8 cellular contexts compared by ENCODE assay signal in the genomic region with DNA sequence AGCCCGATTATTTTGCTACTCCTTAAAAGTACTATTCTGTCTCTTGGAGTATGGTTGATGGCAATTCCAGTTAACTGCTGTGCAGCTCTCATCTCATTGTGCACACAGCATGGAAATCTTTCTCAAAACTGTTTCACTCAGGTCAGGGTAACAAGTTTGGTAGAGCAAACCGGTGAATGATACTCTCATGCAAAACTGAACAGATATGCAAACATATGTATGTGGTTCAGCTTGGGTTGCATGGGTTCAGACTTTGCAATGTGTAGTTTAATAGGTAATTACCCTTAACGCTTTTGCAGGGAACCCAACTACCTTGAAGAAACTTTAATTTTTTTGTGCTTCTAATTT. TPM values are rescaled to one million over a fixed set of nuclear protein-coding genes. Genes with fewer than 3 reads are reported as not detected.
DNase-seq lines count a peak whose midpoint lies in the region; ATAC-seq, FAIRE-seq and TF ChIP-seq lines count a peak whose summit lies in the region.

No MANE protein-coding gene starts in this region.

- no peak for ATAC-seq in heart left ventricle
- ATAC-seq in Right ventricle myocardium inferior, result no peak
- ATAC-seq in activated naive CD8-positive, alpha-beta T cell treated with anti-CD3 and anti-CD28 coated beads, Interleukin-2, amount 50 U/mL, for 24 hours, result no peak
- no peak for ATAC-seq in HepG2

- DNase-seq in heart left ventricle, result no peak
- no peak for DNase-seq in Right ventricle myocardium inferior (ENCODE audit: missing footprints)
- no peak for DNase-seq in activated naive CD8-positive, alpha-beta T cell treated with anti-CD3 and anti-CD28 coated beads, Interleukin-2, amount 50 U/mL, for 24 hours
- no peak for DNase-seq in HepG2 (ENCODE audit: low spot score)
- DNase-seq in uterus, result no peak
- no peak for DNase-seq in effector CD8-positive, alpha-beta T cell (lab: John Stamatoyannopoulos, UW)
- no peak for DNase-seq in NCI-H345 (lab: John Stamatoyannopoulos, UW)
- no peak for DNase-seq in MV-4-11 (lab: John Stamatoyannopoulos, UW)

- peak overlapping the region; percentile 94 to 99 (median 98) for H3K27ac ChIP-seq in heart left ventricle
- H3K27ac ChIP-seq in HepG2 (ENCODE audit: extremely low read length, insufficient read depth, low read length), result peak overlapping the region; percentile 96
- H3K27ac ChIP-seq in uterus, result peak overlapping the region; percentile 83 to 92

- no TSS peak for BruUV-seq in HepG2 (replicated peaks; lab: Mats Ljungman, UMichigan)

- H3K4me1 Mint-ChIP-seq in activated naive CD8-positive, alpha-beta T cell treated with anti-CD3 and anti-CD28 coated beads, Interleukin-2, amount 50 U/mL, for 24 hours, result peaks cover 45% of the 10 kb centered on the region

- peak overlapping the region; percentile 96 for H3K4me2 ChIP-seq in HepG2 (ENCODE audit: low read depth, low read length)

- TF ChIP-seq EP300 in HepG2 (IDR thresholded peaks at IDR 0.05; ENCODE audit: low read depth in 2 of 2, low read length in 2 of 2), result no peak
- TF ChIP-seq EP300 in HepG2 (CRISPR knock-in tag; IDR thresholded peaks at IDR 0.05; ENCODE audit: borderline replicate concordance), result no peak

- no peaks in the 10 kb centered on the region for H3K27me3 Mint-ChIP-seq in activated naive CD8-positive, alpha-beta T cell treated with anti-CD3 and anti-CD28 coated beads, Interleukin-2, amount 50 U/mL, for 24 hours

- H2AFZ ChIP-seq in HepG2 (ENCODE audit: low read length), result no peak overlapping the region

- peak overlapping the region; percentile 95 for H3K27ac Mint-ChIP-seq in activated naive CD8-positive, alpha-beta T cell treated with anti-CD3 and anti-CD28 coated beads, Interleukin-2, amount 50 U/mL, for 24 hours

- peaks cover 6 to 54% (median 30%) of the 10 kb centered on the region in 12 donors for H3K4me1 ChIP-seq in heart left ventricle
- peaks cover 50% of the 10 kb centered on the region for H3K4me1 ChIP-seq in HepG2 (ENCODE audit: insufficient read depth, low read length)
- peaks cover 0 to 6% of the 10 kb centered on the region in 2 donors for H3K4me1 ChIP-seq in uterus

- in situ Hi-C loops in HepG2 (cut with HindIII; ENCODE audit: extremely low pct_ligation_motif_present, low pct_unique_long_range_greater_than_20kb), result loop anchor here (5.0 to 10.0 kb wide), 2 partner anchors 75 to 122 kb away; no protein-coding TSS in a partner anchor

- no peaks in the 10 kb centered on the region for H3K27me3 ChIP-seq in heart left ventricle
- no peaks in the 10 kb centered on the region; a peak in 1 of 5 replicates for H3K27me3 ChIP-seq in HepG2 (ENCODE audit: control insufficient read depth in 1 of 2, insufficient read depth in 2 of 2, low read length in 2 of 2)
- no peaks in the 10 kb centered on the region for H3K27me3 ChIP-seq in uterus

- H3K9me3 Mint-ChIP-seq in activated naive CD8-positive, alpha-beta T cell treated with anti-CD3 and anti-CD28 coated beads, Interleukin-2, amount 50 U/mL, for 24 hours, result no peaks in the 10 kb centered on the region

- H3K4me3 Mint-ChIP-seq in activated naive CD8-positive, alpha-beta T cell treated with anti-CD3 and anti-CD28 coated beads, Interleukin-2, amount 50 U/mL, for 24 hours, result peak overlapping the region; percentile 92

- H3K4me3 ChIP-seq in heart left ventricle (peak overlapping the region in 11 of 12 donors; percentile 64 to 97 (median 85)), HepG2 (replicated peaks in 1 of 3; ENCODE audit: insufficient read depth in 1 of 3, low read depth in 2 of 3, low read length in 3 of 3) (peak overlapping the region; percentile 97 to 99 (median 98)), uterus (peak overlapping the region; percentile 60 to 70)

- WGBS in heart left ventricle, 4 donors, result 27 to 34% (median 32%) methylated on average over 3 of the region's 3 CpGs
- 17% methylated on average over 3 of the region's 3 CpGs for WGBS in HepG2 (ENCODE audit: low lambda C conversion rate)

- H3K79me2 ChIP-seq in HepG2 (ENCODE audit: insufficient read depth, low read length), result peaks cover 28% of the 10 kb centered on the region

- TF ChIP-seq POLR2A in heart left ventricle (IDR thresholded peaks at IDR 0.05), result no peak
- TF ChIP-seq POLR2A in HepG2 (IDR thresholded peaks at IDR 0.05; ENCODE audit: insufficient read depth in 1 of 2, low read depth in 2 of 2, low read length in 2 of 2), result 0 out of 4 replicates have a peak, but pooled peaks of 1 of the 2 experiments have one; percentile 10
- TF ChIP-seq POLR2A in uterus (IDR thresholded peaks at IDR 0.05), result no peak

- intact Hi-C loops in heart left ventricle (cut with DNase I) (loop anchor here (2.0 to 10.0 kb wide), 18 partner anchors 35 to 255 kb away; partner anchors contain the start of genes GNG12 (in 4 of the 10) and SERBP1 (in 1 of the 10)), Right ventricle myocardium inferior (cut with DNase I) (loop anchor here (2.0 to 10.0 kb wide), 5 partner anchors 35 to 150 kb away; partner anchors contain the start of gene GNG12), HepG2 (cut with micrococcal nuclease; ENCODE audit: unreplicated experiment) (loop anchor here (5.0 kb wide), 1 partner anchor 260 kb away; no protein-coding TSS in a partner anchor), uterus (cut with DNase I; ENCODE audit: low total_unique reads) (loop anchor here (10.0 kb wide), 1 partner anchor 122 kb away; no protein-coding TSS in a partner anchor)

- CTCF ChIA-PET in HepG2 (lab: Yijun Ruan, JAX; ENCODE audit: low intra/inter-chr PET ratio, low total read pairs), result no interaction called here

- no peak for TF ChIP-seq CTCF in heart left ventricle (IDR thresholded peaks at IDR 0.05)
- no peak for TF ChIP-seq CTCF in HepG2 (CRISPR knock-in tag; IDR thresholded peaks at IDR 0.05)
- TF ChIP-seq CTCF in uterus (IDR thresholded peaks at IDR 0.05), result no peak

- POLR2A ChIA-PET in HepG2 (lab: Yijun Ruan, JAX), result interaction anchor here (1.1 to 4.3 kb wide), 10 partner anchors 9 to 153 kb away, joined by 3 to 114 read pairs (median 26); no protein-coding TSS in a partner anchor

- TF ChIP-seq RAD21 in HepG2 (CRISPR knock-in tag; IDR thresholded peaks at IDR 0.05), result no peak

- H3K9me3 ChIP-seq in heart left ventricle (no peaks in the 10 kb centered on the region), HepG2 (ENCODE audit: low read length) (no peaks in the 10 kb centered on the region), uterus (no peaks in the 10 kb centered on the region)

- peaks cover 23% of the 10 kb centered on the region for H3K36me3 Mint-ChIP-seq in activated naive CD8-positive, alpha-beta T cell treated with anti-CD3 and anti-CD28 coated beads, Interleukin-2, amount 50 U/mL, for 24 hours (ENCODE audit: low read depth)

- peaks cover 15% of the 10 kb centered on the region for H4K20me1 ChIP-seq in HepG2 (ENCODE audit: insufficient read depth, low read length)

- FAIRE-seq in HepG2 (lab: Jason Lieb, UNC), result peak; percentile 56

- H3K36me3 ChIP-seq in heart left ventricle (peaks cover 0 to 43% (median 28%) of the 10 kb centered on the region in 9 donors), HepG2 (replicated peaks in 1 of 2; ENCODE audit: control insufficient read depth in 1 of 2, insufficient read depth in 2 of 2, low read length in 2 of 2) (peaks cover 1 to 14% of the 10 kb centered on the region in 2 experiments; a peak in 2 of 5 replicates), uterus (no peaks in the 10 kb centered on the region)

- H3K9ac ChIP-seq in HepG2 (ENCODE audit: insufficient read depth, low read depth, low read length), result peak overlapping the region; percentile 98

TF ChIP-seq in HepG2, 621 proteins besides CTCF, POLR2A, EP300 and RAD21 (continues in another document):
- no peak for TF ChIP-seq ZNF260 (CRISPR knock-in tag; IDR thresholded peaks at IDR 0.05; ENCODE audit: borderline replicate concordance, low read depth)

RNA-seq across cellular contexts. Expression of gene GADD45A, which starts 2.2 kb away (rescaled TPM):
- total RNA-seq in heart left ventricle (100 to 1,000 TPM in 1 of 9 donors, 10 to 100 TPM in 8; 26.5 to 119 (median 45.8) TPM), Right ventricle myocardium inferior (53.8 TPM), HepG2 (2016; rRNA removed; fragmentation: Illumina TruSeq; extraction: Trizol) (25.0 and 46.2 TPM in 2 replicates), uterus (10 to 100 TPM; 11.1 to 35.6 (median 20.3) TPM)
- polyA plus RNA-seq in heart left ventricle (10 to 100 TPM; 35.7 to 57.3 TPM), HepG2 (2011; rRNA removed) (33.2 and 36.2 TPM in 2 replicates)
- total RNA-seq in HepG2 (2016; cell fraction: cytosol; rRNA removed; fragmentation: Illumina TruSeq; extraction: Trizol; ENCODE audit: low read depth), result 21.8 and 26.9 TPM in 2 replicates
- total RNA-seq in HepG2 (2016; cell fraction: insoluble cytoplasmic fraction; rRNA removed; fragmentation: Illumina TruSeq; extraction: Trizol), result 23.2 and 49.2 TPM in 2 replicates
- total RNA-seq in HepG2 (2016; cell fraction: membrane; rRNA removed; fragmentation: Illumina TruSeq; extraction: Trizol), result 27.1 and 30.4 TPM in 2 replicates
- 59.8 and 64.1 TPM in 2 replicates for total RNA-seq in HepG2 (2016; cell fraction: nucleus; rRNA removed; fragmentation: Illumina TruSeq; extraction: Trizol)
- polyA plus RNA-seq in HepG2 (2011; cell fraction: cytosol; rRNA removed), result 30.4 and 31.8 TPM in 2 replicates
- 131 and 138 TPM in 2 replicates for polyA plus RNA-seq in HepG2 (2011; cell fraction: nucleus; rRNA removed)
- 49.0 and 63.8 TPM in 2 replicates for polyA plus RNA-seq in HepG2 (2012)
- polyA plus RNA-seq in HepG2 (2016; cell fraction: cytosol; fragmentation: Illumina TruSeq; extraction: Trizol; ENCODE audit: low read depth), result 24.1 and 25.0 TPM in 2 replicates
- polyA plus RNA-seq in HepG2 (2016; cell fraction: insoluble cytoplasmic fraction; fragmentation: Illumina TruSeq; extraction: Trizol; ENCODE audit: low read depth), result 48.7 and 51.1 TPM in 2 replicates
- polyA plus RNA-seq in HepG2 (2016; cell fraction: membrane; fragmentation: Illumina TruSeq; extraction: Trizol; ENCODE audit: low read depth), result 26.6 and 28.9 TPM in 2 replicates
- 151 and 156 TPM in 2 replicates for polyA plus RNA-seq in HepG2 (2016; cell fraction: nucleus; fragmentation: Illumina TruSeq; extraction: Trizol; ENCODE audit: insufficient read depth, low read depth)
- 1.4 and 17.0 TPM in 2 replicates for polyA minus RNA-seq in HepG2 (2011; rRNA and poly(A)+ RNA removed; ENCODE audit: low replicate concordance)
- 11.3 and 13.7 TPM in 2 replicates for polyA minus RNA-seq in HepG2 (2011; cell fraction: cytosol; rRNA and poly(A)+ RNA removed)
- polyA minus RNA-seq in HepG2 (2011; cell fraction: nucleus; rRNA and poly(A)+ RNA removed), result 60.7 and 75.2 TPM in 2 replicates
